1 cellular context compared by ENCODE assay signal in genomic region chr19:16262618-16263017, GRCh38.
TF ChIP-seq lines count a peak whose summit lies in the region.

No MANE protein-coding gene starts in this region.

TF ChIP-seq in HepG2, 621 proteins besides CTCF, POLR2A, EP300 and RAD21 (continued from another document):
- peak; percentile 77 for TF ChIP-seq HIC2 (CRISPR knock-in tag; IDR thresholded peaks at IDR 0.05; ENCODE audit: low read depth)
- TF ChIP-seq ZNF431 (CRISPR knock-in tag; IDR thresholded peaks at IDR 0.05; ENCODE audit: borderline replicate concordance, low read depth): no peak
- TF ChIP-seq KDM4B (CRISPR knock-in tag; IDR thresholded peaks at IDR 0.05): no peak
- TF ChIP-seq YY1 (IDR thresholded peaks at IDR 0.05; ENCODE audit: insufficient read depth, insufficient replicate concordance, low read depth, low read length): no peak
- TF ChIP-seq PPARG (CRISPR knock-in tag; conservative IDR thresholded peaks at IDR 0.05): no peak
- TF ChIP-seq ZNF446 (CRISPR knock-in tag; IDR thresholded peaks at IDR 0.05): no peak
- peak; percentile 22; the same call in 1 of the 2 replicates for TF ChIP-seq RXRB (CRISPR knock-in tag; IDR thresholded peaks at IDR 0.05; ENCODE audit: borderline replicate concordance)
- peak; percentile 37; the same call in 1 of the 2 replicates for TF ChIP-seq BCL6 (CRISPR knock-in tag; IDR thresholded peaks at IDR 0.05)
- no peak for TF ChIP-seq POLR2G (IDR thresholded peaks at IDR 0.05; ENCODE audit: low read depth, low read length)
- no peak for TF ChIP-seq ZNF83 (CRISPR knock-in tag; IDR thresholded peaks at IDR 0.05; ENCODE audit: borderline replicate concordance)
- TF ChIP-seq ZNF205 (CRISPR knock-in tag; IDR thresholded peaks at IDR 0.05): peak; percentile 78; the same call in 1 of the 2 replicates
- no peak for TF ChIP-seq RELA (CRISPR knock-in tag; IDR thresholded peaks at IDR 0.05)
- no peak for TF ChIP-seq ATF5 (CRISPR knock-in tag; IDR thresholded peaks at IDR 0.05; ENCODE audit: low read depth)
- TF ChIP-seq TEAD2 (CRISPR knock-in tag; IDR thresholded peaks at IDR 0.05): no peak
- peak; percentile 59 for TF ChIP-seq TEAD3 (CRISPR knock-in tag; optimal IDR thresholded peaks at IDR 0.05; ENCODE audit: borderline replicate concordance)
- no peak for TF ChIP-seq ZNF18 (CRISPR knock-in tag; IDR thresholded peaks at IDR 0.05; ENCODE audit: insufficient replicate concordance)
- peak; percentile 89 for TF ChIP-seq ZMYM3 (CRISPR knock-in tag; IDR thresholded peaks at IDR 0.05)
- TF ChIP-seq ZNF761 (CRISPR knock-in tag; conservative IDR thresholded peaks at IDR 0.05): no peak
- no peak for TF ChIP-seq GABPA (IDR thresholded peaks at IDR 0.05; ENCODE audit: low read depth, low read length)
- TF ChIP-seq GABPA (CRISPR knock-in tag; IDR thresholded peaks at IDR 0.05; ENCODE audit: low read depth): no peak
- TF ChIP-seq AKAP8 (CRISPR knock-in tag; IDR thresholded peaks at IDR 0.05): no peak
- no peak for TF ChIP-seq IRF1 (CRISPR knock-in tag; IDR thresholded peaks at IDR 0.05; ENCODE audit: low read depth)
- no peak for TF ChIP-seq FOXK1 (CRISPR knock-in tag; IDR thresholded peaks at IDR 0.05; ENCODE audit: borderline replicate concordance, low read depth)
- no peak for TF ChIP-seq NR2F1 (CRISPR knock-in tag; IDR thresholded peaks at IDR 0.05)
- 0 out of 2 replicates have a peak, but pooled peaks have one; percentile 70 for TF ChIP-seq ZNF572 (CRISPR knock-in tag; IDR thresholded peaks at IDR 0.05)
- no peak for TF ChIP-seq ZNF569 (CRISPR knock-in tag; IDR thresholded peaks at IDR 0.05; ENCODE audit: borderline replicate concordance)
- 0 out of 2 replicates have a peak, but pooled peaks have one; percentile 29 for TF ChIP-seq ZNF772 (CRISPR knock-in tag; IDR thresholded peaks at IDR 0.05)
- peak; percentile 64 for TF ChIP-seq RARA (CRISPR knock-in tag; IDR thresholded peaks at IDR 0.05)
- 0 out of 2 replicates have a peak, but pooled peaks have one; percentile 55 for TF ChIP-seq ZNF710 (CRISPR knock-in tag; IDR thresholded peaks at IDR 0.05; ENCODE audit: borderline replicate concordance)
- TF ChIP-seq PBX2 (CRISPR knock-in tag; IDR thresholded peaks at IDR 0.05): no peak
- 0 out of 2 replicates have a peak, but pooled peaks have one; percentile 49 for TF ChIP-seq ESRRA (CRISPR knock-in tag; IDR thresholded peaks at IDR 0.05; ENCODE audit: low read depth)
- TF ChIP-seq DNMT3B (CRISPR knock-in tag; conservative IDR thresholded peaks at IDR 0.05): no peak
- TF ChIP-seq NFKBIZ (CRISPR knock-in tag; IDR thresholded peaks at IDR 0.05): no peak
- TF ChIP-seq CREM (IDR thresholded peaks at IDR 0.05): 0 out of 2 replicates have a peak, but pooled peaks have one; percentile 13
- no peak for TF ChIP-seq CREM (CRISPR knock-in tag; IDR thresholded peaks at IDR 0.05)
- no peak for TF ChIP-seq SRSF1 (optimal IDR thresholded peaks at IDR 0.05; ENCODE audit: low read depth, low read length)
- no peak for TF ChIP-seq ZNF276 (CRISPR knock-in tag; IDR thresholded peaks at IDR 0.05; ENCODE audit: low read depth)
- no peak for TF ChIP-seq ZNF773 (CRISPR knock-in tag; IDR thresholded peaks at IDR 0.05; ENCODE audit: borderline replicate concordance)
- TF ChIP-seq GATA4 (IDR thresholded peaks at IDR 0.05; ENCODE audit: borderline replicate concordance, low read depth): peak; percentile 84; the same call in 1 of the 2 replicates
- no peak for TF ChIP-seq TCF7L2 (IDR thresholded peaks at IDR 0.05; ENCODE audit: low read depth, low read length)
- TF ChIP-seq USF2 (IDR thresholded peaks at IDR 0.05; ENCODE audit: low read depth, low read length): no peak
- no peak for TF ChIP-seq USF2 (CRISPR knock-in tag; IDR thresholded peaks at IDR 0.05; ENCODE audit: borderline replicate concordance)
- TF ChIP-seq TERF1 (CRISPR knock-in tag; IDR thresholded peaks at IDR 0.05): no peak
- peak; percentile 61; the same call in 1 of the 2 replicates for TF ChIP-seq MEF2D (CRISPR knock-in tag; IDR thresholded peaks at IDR 0.05)
- TF ChIP-seq ZNF230 (CRISPR knock-in tag; IDR thresholded peaks at IDR 0.05): 0 out of 2 replicates have a peak, but pooled peaks have one; percentile 23
- peak; percentile 15; the same call in 1 of the 2 replicates for TF ChIP-seq SP5 (CRISPR knock-in tag; IDR thresholded peaks at IDR 0.05; ENCODE audit: borderline replicate concordance, low read depth)
- TF ChIP-seq SIN3B (IDR thresholded peaks at IDR 0.05; ENCODE audit: low read length): no peak
- TF ChIP-seq FOXA3 (CRISPR knock-in tag; IDR thresholded peaks at IDR 0.05): peak; percentile 80
- TF ChIP-seq ZBED4 (CRISPR knock-in tag; IDR thresholded peaks at IDR 0.05; ENCODE audit: borderline replicate concordance): peak; percentile 58; the same call in 1 of the 2 replicates
